In genomic region chr11:17434108-17434507, GRCh38 we compare ENCODE assay signal across 18 cellular contexts. TPM values are rescaled to one million over a fixed set of nuclear protein-coding genes. Genes with fewer than 3 reads are reported as not detected.
DNase-seq lines count a peak whose midpoint lies in the region; ATAC-seq and TF ChIP-seq lines count a peak whose summit lies in the region.
"Had no signal": no experiment of that assay in that cellular context is flagged by ENCODE, and none has a peak within 500 bp of the region (broad histone marks: within the 10 kb centered on the region; RNA-seq: fewer than 3 reads in every experiment).

No MANE protein-coding gene starts in this region.

- ATAC-seq in GM18511 (IDR thresholded peaks at IDR 0.05; ENCODE audit: unreplicated experiment) = no peak
- ATAC-seq: GM23338, HepG2 had no signal

- H3K27ac Mint-ChIP-seq in HFFc6 = no peak overlapping the region
- H3K27ac Mint-ChIP-seq: CD4-positive, alpha-beta T cell; GM23338 had no signal

- H3K27ac ChIP-seq in dorsolateral prefrontal cortex = peak overlapping the region in 49 of 59 donors; percentile 2 to 91 (median 58)
- peak overlapping the region; percentile 29 for H3K27ac ChIP-seq in temporal lobe (ENCODE audit: low read depth, low read length)
- H3K27ac ChIP-seq: 22Rv1 had no signal

- intact Hi-C loops in dorsolateral prefrontal cortex (cut with DNase I) = no loop called here

- DNase-seq in NCI-H1092 treated with DMSO at 0.1 percent for 48 hours (lab: John Stamatoyannopoulos, UW) (peak; percentile 32), NCI-H1092 (lab: John Stamatoyannopoulos, UW) (no peak), NCI-H82 (lab: John Stamatoyannopoulos, UW) (peak; percentile 97), dorsolateral prefrontal cortex (no peak), HFFc6 (no peak), NCI-H748 (lab: John Stamatoyannopoulos, UW; ENCODE audit: unreplicated experiment) (no peak)
- DNase-seq: AML-193; C1 segment of cervical spinal cord; CD4-positive, alpha-beta T cell; DND-41; GDM1; H7 had no signal

- H3K4me3 ChIP-seq in dorsolateral prefrontal cortex = no peak overlapping the region
- H3K4me3 ChIP-seq: GM23338 had no signal

- no peaks in the 10 kb centered on the region for H3K4me1 Mint-ChIP-seq in HFFc6 (ENCODE audit: low read depth)

- H3K27me3 Mint-ChIP-seq in HFFc6 (ENCODE audit: insufficient read depth) = peaks cover 22% of the 10 kb centered on the region

- no peak overlapping the region for H3K4me3 Mint-ChIP-seq in HFFc6
- H3K4me3 Mint-ChIP-seq: CD4-positive, alpha-beta T cell; GM23338 had no signal

- H3K36me3 Mint-ChIP-seq in HFFc6 (ENCODE audit: low read depth) = no peaks in the 10 kb centered on the region

- TF ChIP-seq CTCF in dorsolateral prefrontal cortex (IDR thresholded peaks at IDR 0.05 in 54 of 56, conservative IDR thresholded peaks at IDR 0.05 in 2 of 56; ENCODE audit: low read depth in 1 of 56, partially characterized antibody in 56 of 56) = no peak
- TF ChIP-seq CTCF in HFFc6 (IDR thresholded peaks at IDR 0.05) = no peak

- H3K27me3 ChIP-seq in dorsolateral prefrontal cortex = no peaks in the 10 kb centered on the region

- no peaks in the 10 kb centered on the region for H3K9me3 Mint-ChIP-seq in HFFc6
- H3K9me3 Mint-ChIP-seq: CD4-positive, alpha-beta T cell; GM23338 had no signal

RNA-seq across cellular contexts. Expression of gene ABCC8, which starts 42.5 kb away (rescaled TPM):
- total RNA-seq in dorsolateral prefrontal cortex (100 to 1,000 TPM in 16 of 120 experiments, 10 to 100 TPM in 104; 30.1 to 140 (median 76.8) TPM), temporal lobe (11.3 TPM)
- not detected for total RNA-seq in HFFc6 (2021; fragmentation: NEBNext Ultra II Directional; extraction: Animal tissue kit (Norgen Biotek cat#: 25700))
- total RNA-seq: A673; CD4-positive, alpha-beta T cell; HepG2 had no signal

RNA-seq across cellular contexts. Expression of gene KCNJ11, which starts 45.6 kb away (rescaled TPM):
- total RNA-seq in dorsolateral prefrontal cortex = 10 to 100 TPM in 119 of 120 experiments, 1 to 10 TPM in 1; 6.2 to 31.2 (median 19.8) TPM
- 5.7 TPM for total RNA-seq in temporal lobe
- total RNA-seq in HFFc6 (2021; fragmentation: NEBNext Ultra II Directional; extraction: Animal tissue kit (Norgen Biotek cat#: 25700)) = not detected

Comparison
In these comparisons a context has a peak if more than half of its experiments do, and no peak if none do; other contexts are left out.
1. DNase-seq: peak in NCI-H1092 treated with DMSO at 0.1 percent for 48 hours (single experiment) and NCI-H82 (single experiment); none in NCI-H1092 (single experiment), dorsolateral prefrontal cortex (0 of 10), HFFc6 (single experiment) and NCI-H748 (single experiment).
2. RNA of gene ABCC8, which starts 42.5 kb away (total RNA-seq): 30.1 to 140 TPM in dorsolateral prefrontal cortex and 11.3 TPM in temporal lobe (single experiment); not detected in HFFc6; every median in the first group is over 10 times any median in the second.